In the genomic region with DNA sequence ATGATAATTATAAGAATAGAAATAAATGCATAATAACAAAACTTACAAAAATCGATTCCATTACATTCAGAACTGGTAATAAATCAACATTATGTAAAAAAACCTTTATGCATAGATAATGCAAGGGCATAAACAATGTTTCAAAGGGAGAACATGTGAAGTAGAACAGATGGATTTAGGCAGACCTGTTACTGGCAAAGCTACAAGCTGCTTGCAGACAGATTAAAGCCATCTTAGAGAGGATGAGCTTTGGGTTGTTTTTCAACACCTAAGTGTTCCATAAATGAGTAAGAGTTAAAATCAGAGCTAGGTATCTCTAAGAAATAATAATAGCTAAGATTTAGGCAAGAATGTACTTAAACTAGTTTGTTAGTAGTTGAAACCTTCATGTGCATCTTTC, we compare ENCODE assay signal across 25 cellular contexts.
"Had no signal": no experiment of that assay in that cellular context is flagged by ENCODE, and none has a peak within 500 bp of the region (broad histone marks: within the 10 kb centered on the region; RNA-seq: fewer than 3 reads in every experiment).

No MANE protein-coding gene starts in this region.

- ATAC-seq: activated CD4-positive, alpha-beta T cell treated with anti-CD3 and anti-CD28 coated beads for 36 hours; activated CD4-positive, CD25-positive, alpha-beta regulatory T cell treated with anti-CD3 and anti-CD28 coated beads, Interleukin-2, amount 50 U/mL, for 24 hours; activated CD8-positive, alpha-beta T cell treated with anti-CD3 and anti-CD28 coated beads, Interleukin-2, amount 10 ng/mL, durations not matched to agents 7 days and 5 days; activated naive CD4-positive, alpha-beta T cell treated with anti-CD3 and anti-CD28 coated beads, Interleukin-2, amount 50 U/mL, for 72 hours; activated T-cell treated with anti-CD3 and anti-CD28 coated beads, Interleukin-2, amount 50 U/mL, for 4 hours; body of pancreas; Panc1; WTC11 had no signal

- DNase-seq: activated CD4-positive, alpha-beta T cell treated with anti-CD3 and anti-CD28 coated beads for 36 hours; activated CD4-positive, alpha-beta T cell treated with anti-CD3 and anti-CD28 coated beads, Interleukin-2, amount 10 ng/mL, durations not matched to agents 7 days and 5 days; activated CD4-positive, alpha-beta T cell treated with anti-CD3 and anti-CD28 coated beads, Interleukin-2, amount 50 U/mL, for 48 hours; activated CD8-positive, alpha-beta T cell treated with anti-CD3 and anti-CD28 coated beads, Interleukin-2, amount 10 ng/mL, durations not matched to agents 7 days and 5 days; activated gamma-delta T cell treated with Interleukin-2 at 50 U/mL for 16 hours; activated naive CD4-positive, alpha-beta T cell treated with anti-CD3 and anti-CD28 coated beads for 36 hours; activated T-cell treated with anti-CD3 and anti-CD28 coated beads, Interleukin-2, amount 50 U/mL, for 4 hours; adrenal gland; body of pancreas; colonic mucosa; NCI-H1092 treated with DMSO at 0.1 percent for 48 hours; NCI-H1417; NCI-H146; NCI-H1930; NCI-H2081 treated with DMSO at 0.1 percent for 48 hours; NCI-H510A; NCI-H526 treated with DMSO at 0.1 percent for 48 hours; NCI-H774; SHP77; SJCRH30; T1000 had no signal
